Comparison of ENCODE assay signal across 26 cellular contexts in genomic region chr6:36729169-36729549, GRCh38. TPM values are rescaled to one million over a fixed set of nuclear protein-coding genes. Genes with fewer than 3 reads are reported as not detected.
DNase-seq lines count a peak whose midpoint lies in the region; TF ChIP-seq lines count a peak whose summit lies in the region.
"Had no signal": no experiment of that assay in that cellular context is flagged by ENCODE, and none has a peak within 500 bp of the region (broad histone marks: within the 10 kb centered on the region; RNA-seq: fewer than 3 reads in every experiment).

No MANE protein-coding gene starts in this region.

- peak overlapping the region in 4 of 7 donors; percentile 9 to 87 (median 76) for H3K27ac Mint-ChIP-seq in CD14-positive monocyte
- H3K27ac Mint-ChIP-seq in CD8-positive, alpha-beta memory T cell: peak overlapping the region in 1 of 8 donors; percentile 32
- H3K27ac Mint-ChIP-seq: activated CD4-positive, alpha-beta memory T cell treated with anti-CD3 and anti-CD28 coated beads, Interleukin-2, amount 10 ng/mL, durations not matched to agents 7 days and 5 days; activated naive CD4-positive, alpha-beta T cell treated with anti-CD3 and anti-CD28 coated beads, Interleukin-2, amount 10 ng/mL, durations not matched to agents 7 days and 5 days; H9; progenitor cell of endocrine pancreas; stimulated activated naive B cell treated with anti-CD40 and anti-IgM and Interleukin-4, amounts not matched to agents 10 μg/mL and 1 μg/mL and 100 μg/mL, for 72 hours had no signal

- peaks cover 2 to 4% (median 3%) of the 10 kb centered on the region in 7 donors for H3K9me3 Mint-ChIP-seq in CD14-positive monocyte
- H3K9me3 Mint-ChIP-seq in CD8-positive, alpha-beta memory T cell: no peaks in the 10 kb centered on the region
- H3K9me3 Mint-ChIP-seq: activated CD4-positive, alpha-beta memory T cell treated with anti-CD3 and anti-CD28 coated beads, Interleukin-2, amount 10 ng/mL, durations not matched to agents 7 days and 5 days; activated naive CD4-positive, alpha-beta T cell treated with anti-CD3 and anti-CD28 coated beads, Interleukin-2, amount 10 ng/mL, durations not matched to agents 7 days and 5 days; activated T-cell treated with anti-CD3 and anti-CD28 coated beads, Interleukin-2, amount 50 U/mL, for 4 hours; H9; neural crest cell had no signal

- peak overlapping the region in 1 of 3 donors; percentile 17 for H3K9ac ChIP-seq in skeletal muscle tissue (ENCODE audit: low read depth in 1 of 3, low read length in 3 of 3)

- intact Hi-C loops in CD14-positive monocyte (cut with micrococcal nuclease): no loop called here

- peaks cover 52 to 94% of the 10 kb centered on the region in 2 donors for H3K36me3 Mint-ChIP-seq in CD14-positive monocyte
- no peaks in the 10 kb centered on the region for H3K36me3 Mint-ChIP-seq in CD8-positive, alpha-beta memory T cell
- H3K36me3 Mint-ChIP-seq: activated naive CD4-positive, alpha-beta T cell treated with anti-CD3 and anti-CD28 coated beads, Interleukin-2, amount 10 ng/mL, durations not matched to agents 7 days and 5 days; stimulated activated naive B cell treated with anti-CD40 and anti-IgM and Interleukin-4, amounts not matched to agents 10 μg/mL and 1 μg/mL and 100 μg/mL, for 72 hours had no signal

- DNase-seq in CD14-positive monocyte (ENCODE audit: low spot score) (no peak), LHCN-M2 (ENCODE audit: low read depth) (peak; percentile 36), fibroblast of mammary gland (ENCODE audit: low read depth) (peak; percentile 34), foreskin fibroblast (no peak), NCI-H187 treated with DMSO at 0.1 percent for 48 hours (lab: John Stamatoyannopoulos, UW) (no peak)
- DNase-seq in CD8-positive, alpha-beta memory T cell: no peak
- DNase-seq: activated CD4-positive, alpha-beta memory T cell treated with anti-CD3 and anti-CD28 coated beads, Interleukin-2, amount 10 ng/mL, durations not matched to agents 7 days and 5 days; activated naive CD4-positive, alpha-beta T cell treated with anti-CD3 and anti-CD28 coated beads, Interleukin-2, amount 10 ng/mL, durations not matched to agents 7 days and 5 days; activated T-cell treated with anti-CD3 and anti-CD28 coated beads, Interleukin-2, amount 50 U/mL, for 4 hours; amygdala; dermis blood vessel endothelial cell; foreskin keratinocyte; H9; hippocampal formation; left ventricle myocardium inferior; MM.1S; NCI-H1417 treated with DMSO at 0.1 percent for 48 hours; NCI-H2171 treated with DMSO at 0.1 percent for 48 hours; stimulated activated CD4-positive, alpha-beta T cell treated with anti-CD3 and anti-CD28 coated beads, Interleukin-2, amount 100 ng/mL, for 24 hours; stimulated activated naive B cell treated with anti-CD40 and anti-IgM and Interleukin-4, amounts not matched to agents 10 μg/mL and 1 μg/mL and 100 μg/mL, for 72 hours had no signal

- no peaks in the 10 kb centered on the region for H3K36me3 ChIP-seq in skeletal muscle tissue (ENCODE audit: control insufficient read depth in 3 of 3, insufficient read depth in 3 of 3, low read length in 3 of 3)
- H3K36me3 ChIP-seq in CD8-positive, alpha-beta memory T cell (ENCODE audit: insufficient read depth, low read length): no peaks in the 10 kb centered on the region
- H3K36me3 ChIP-seq: left ventricle myocardium inferior had no signal

- peak overlapping the region; percentile 46 for H3K27ac ChIP-seq in skeletal muscle tissue (ENCODE audit: low read depth, low read length)
- H3K27ac ChIP-seq in CD8-positive, alpha-beta memory T cell (ENCODE audit: low read depth, low read length): no peak overlapping the region
- H3K27ac ChIP-seq: foreskin keratinocyte, left ventricle myocardium inferior, RWPE1 had no signal

- CTCF ChIA-PET in CD8-positive, alpha-beta memory T cell (lab: Charles Lee): no interaction called here

- no peak overlapping the region for H3K4me3 ChIP-seq in fibroblast of mammary gland (ENCODE audit: control insufficient read depth, low read depth, low read length)
- no peak overlapping the region for H3K4me3 ChIP-seq in skeletal muscle tissue (ENCODE audit: low read length in 3 of 3)
- no peak overlapping the region for H3K4me3 ChIP-seq in foreskin fibroblast (ENCODE audit: low read depth in 1 of 2, low read length in 2 of 2)
- no peak overlapping the region for H3K4me3 ChIP-seq in CD8-positive, alpha-beta memory T cell (ENCODE audit: low read length)
- H3K4me3 ChIP-seq: K562, left ventricle myocardium inferior, skin epidermis had no signal

- H3K27me3 ChIP-seq in skeletal muscle tissue (ENCODE audit: control insufficient read depth in 3 of 3, insufficient read depth in 3 of 3, low read length in 3 of 3): no peaks in the 10 kb centered on the region
- H3K27me3 ChIP-seq in CD8-positive, alpha-beta memory T cell (ENCODE audit: insufficient read depth, low read length, poor library complexity, severe bottlenecking): no peaks in the 10 kb centered on the region
- H3K27me3 ChIP-seq: foreskin keratinocyte had no signal

- peaks cover 0 to 3% (median 3%) of the 10 kb centered on the region in 3 donors for H3K27me3 Mint-ChIP-seq in CD14-positive monocyte (ENCODE audit: low read depth in 3 of 3)
- no peaks in the 10 kb centered on the region for H3K27me3 Mint-ChIP-seq in CD8-positive, alpha-beta memory T cell
- H3K27me3 Mint-ChIP-seq: activated CD4-positive, alpha-beta memory T cell treated with anti-CD3 and anti-CD28 coated beads, Interleukin-2, amount 10 ng/mL, durations not matched to agents 7 days and 5 days; stimulated activated naive B cell treated with anti-CD40 and anti-IgM and Interleukin-4, amounts not matched to agents 10 μg/mL and 1 μg/mL and 100 μg/mL, for 72 hours had no signal

- H3K9me3 ChIP-seq in skeletal muscle tissue (ENCODE audit: control insufficient read depth in 3 of 3, low read length in 3 of 3): no peaks in the 10 kb centered on the region
- H3K9me3 ChIP-seq in CD8-positive, alpha-beta memory T cell (ENCODE audit: low read length): no peaks in the 10 kb centered on the region
- H3K9me3 ChIP-seq: left ventricle myocardium inferior had no signal

- no peak for TF ChIP-seq CTCF in CD14-positive monocyte (IDR thresholded peaks at IDR 0.05)
- TF ChIP-seq CTCF in fibroblast of mammary gland (conservative IDR thresholded peaks at IDR 0.05; ENCODE audit: control insufficient read depth, insufficient read depth, low read depth, low read length): no peak
- no peak for TF ChIP-seq CTCF in foreskin fibroblast (IDR thresholded peaks at IDR 0.05; ENCODE audit: low read depth, low read length)

- POLR2A ChIA-PET in CD8-positive, alpha-beta memory T cell (lab: Charles Lee): no interaction called here

- H3K4me1 Mint-ChIP-seq in CD14-positive monocyte: peaks cover 46% of the 10 kb centered on the region
- H3K4me1 Mint-ChIP-seq in CD8-positive, alpha-beta memory T cell: peaks cover 12 to 15% (median 15%) of the 10 kb centered on the region in 3 donors

- no peak overlapping the region for H3K4me3 Mint-ChIP-seq in CD14-positive monocyte
- H3K4me3 Mint-ChIP-seq in CD8-positive, alpha-beta memory T cell: no peak overlapping the region
- H3K4me3 Mint-ChIP-seq: activated CD4-positive, alpha-beta memory T cell treated with anti-CD3 and anti-CD28 coated beads, Interleukin-2, amount 10 ng/mL, durations not matched to agents 7 days and 5 days; activated naive CD4-positive, alpha-beta T cell treated with anti-CD3 and anti-CD28 coated beads, Interleukin-2, amount 10 ng/mL, durations not matched to agents 7 days and 5 days; activated T-cell treated with anti-CD3 and anti-CD28 coated beads, Interleukin-2, amount 50 U/mL, for 4 hours; H9; neural crest cell; stimulated activated naive B cell treated with anti-CD40 and anti-IgM and Interleukin-4, amounts not matched to agents 10 μg/mL and 1 μg/mL and 100 μg/mL, for 72 hours had no signal

- peaks cover 3 to 13% (median 6%) of the 10 kb centered on the region in 3 donors for H3K4me1 ChIP-seq in skeletal muscle tissue (ENCODE audit: control insufficient read depth in 3 of 3, insufficient read depth in 3 of 3, low read length in 3 of 3)
- no peaks in the 10 kb centered on the region for H3K4me1 ChIP-seq in CD8-positive, alpha-beta memory T cell (ENCODE audit: insufficient read depth, low read length)

RNA-seq across cellular contexts. Expression of gene RAB44, which starts 31.5 kb away (rescaled TPM):
- 1 to 10 TPM; 1.5 to 1.9 TPM for polyA plus RNA-seq in CD14-positive monocyte
- not detected in 2 replicates for total RNA-seq in LHCN-M2 (2014; rRNA removed)
- polyA plus RNA-seq in LHCN-M2 (2012): 0.04 TPM
- not detected for total RNA-seq in skeletal muscle tissue
- total RNA-seq in CD8-positive, alpha-beta memory T cell: not detected
- polyA plus RNA-seq in CD8-positive, alpha-beta memory T cell: not detected
- total RNA-seq: foreskin keratinocyte, H9, K562, neural crest cell, progenitor cell of endocrine pancreas had no signal
- polyA plus RNA-seq: K562 had no signal

RNA-seq across cellular contexts. Expression of gene CDKN1A, which starts 50.6 kb away (rescaled TPM):
- polyA plus RNA-seq in CD14-positive monocyte: 100 to 1,000 TPM; 117 to 144 TPM
- total RNA-seq in LHCN-M2 (2014; rRNA removed) (560 and 669 TPM in 2 replicates), skeletal muscle tissue (62.1 TPM)
- polyA plus RNA-seq in LHCN-M2 (2012): 537 TPM
- 10 to 100 TPM; 64.7 to 66.4 TPM for total RNA-seq in CD8-positive, alpha-beta memory T cell
- polyA plus RNA-seq in CD8-positive, alpha-beta memory T cell: 1.6 TPM

Comparison
In these comparisons a context has a peak if more than half of its experiments do, and no peak if none do; other contexts are left out.
1. DNase-seq: peak in LHCN-M2 (single experiment) and fibroblast of mammary gland (single experiment); none in CD14-positive monocyte (single experiment), foreskin fibroblast (0 of 2), CD8-positive, alpha-beta memory T cell (0 of 5) and NCI-H187 treated with DMSO at 0.1 percent for 48 hours (single experiment).